Comparison of ENCODE assay signal across 1 cellular context in the genomic region with DNA sequence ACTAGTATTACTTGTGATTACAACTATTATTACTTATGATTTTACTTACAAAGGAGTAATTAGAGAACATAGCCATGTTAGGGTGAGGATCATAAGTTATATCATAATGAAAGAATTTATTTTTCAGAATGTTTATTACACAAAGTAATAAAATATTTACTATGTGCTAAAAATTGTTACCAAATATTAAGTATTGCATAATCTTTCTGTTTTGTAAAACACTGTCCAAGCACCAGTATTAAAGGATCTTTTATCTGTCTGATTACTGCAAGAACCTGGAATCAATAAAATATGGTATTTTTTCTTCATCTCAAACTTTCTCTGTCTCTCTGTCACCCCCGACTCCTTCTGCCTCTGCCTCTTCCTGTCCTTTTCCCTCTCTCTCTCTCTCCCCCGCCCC.
TF ChIP-seq lines count a peak whose summit lies in the region.

No MANE protein-coding gene starts in this region.

TF ChIP-seq in HepG2, 621 proteins besides CTCF, POLR2A, EP300 and RAD21 (continued from another document):
- TF ChIP-seq, protein P1, sequence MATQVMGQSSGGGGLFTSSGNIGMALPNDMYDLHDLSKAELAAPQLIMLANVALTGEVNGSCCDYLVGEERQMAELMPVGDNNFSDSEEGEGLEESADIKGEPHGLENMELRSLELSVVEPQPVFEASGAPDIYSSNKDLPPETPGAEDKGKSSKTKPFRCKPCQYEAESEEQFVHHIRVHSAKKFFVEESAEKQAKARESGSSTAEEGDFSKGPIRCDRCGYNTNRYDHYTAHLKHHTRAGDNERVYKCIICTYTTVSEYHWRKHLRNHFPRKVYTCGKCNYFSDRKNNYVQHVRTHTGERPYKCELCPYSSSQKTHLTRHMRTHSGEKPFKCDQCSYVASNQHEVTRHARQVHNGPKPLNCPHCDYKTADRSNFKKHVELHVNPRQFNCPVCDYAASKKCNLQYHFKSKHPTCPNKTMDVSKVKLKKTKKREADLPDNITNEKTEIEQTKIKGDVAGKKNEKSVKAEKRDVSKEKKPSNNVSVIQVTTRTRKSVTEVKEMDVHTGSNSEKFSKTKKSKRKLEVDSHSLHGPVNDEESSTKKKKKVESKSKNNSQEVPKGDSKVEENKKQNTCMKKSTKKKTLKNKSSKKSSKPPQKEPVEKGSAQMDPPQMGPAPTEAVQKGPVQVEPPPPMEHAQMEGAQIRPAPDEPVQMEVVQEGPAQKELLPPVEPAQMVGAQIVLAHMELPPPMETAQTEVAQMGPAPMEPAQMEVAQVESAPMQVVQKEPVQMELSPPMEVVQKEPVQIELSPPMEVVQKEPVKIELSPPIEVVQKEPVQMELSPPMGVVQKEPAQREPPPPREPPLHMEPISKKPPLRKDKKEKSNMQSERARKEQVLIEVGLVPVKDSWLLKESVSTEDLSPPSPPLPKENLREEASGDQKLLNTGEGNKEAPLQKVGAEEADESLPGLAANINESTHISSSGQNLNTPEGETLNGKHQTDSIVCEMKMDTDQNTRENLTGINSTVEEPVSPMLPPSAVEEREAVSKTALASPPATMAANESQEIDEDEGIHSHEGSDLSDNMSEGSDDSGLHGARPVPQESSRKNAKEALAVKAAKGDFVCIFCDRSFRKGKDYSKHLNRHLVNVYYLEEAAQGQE (IDR thresholded peaks at IDR 0.05; ENCODE audit: borderline replicate concordance in 1 of 2, low read depth in 1 of 2, low read length in 2 of 2): no peak
- TF ChIP-seq ZNF772 (CRISPR knock-in tag; IDR thresholded peaks at IDR 0.05): no peak
- TF ChIP-seq CEBPB (IDR thresholded peaks at IDR 0.05; ENCODE audit: borderline replicate concordance, low read depth, low read length): 0 out of 2 replicates have a peak, but pooled peaks have one; percentile 17
- no peak for TF ChIP-seq ATF1 (CRISPR knock-in tag; IDR thresholded peaks at IDR 0.05)
